In genomic region chr4:99815597-99816011, GRCh38 we compare ENCODE assay signal across 9 cellular contexts. TPM values are rescaled to one million over a fixed set of nuclear protein-coding genes. Genes with fewer than 3 reads are reported as not detected.
DNase-seq lines count a peak whose midpoint lies in the region; ATAC-seq and TF ChIP-seq lines count a peak whose summit lies in the region.
"Had no signal": no experiment of that assay in that cellular context is flagged by ENCODE, and none has a peak within 500 bp of the region (broad histone marks: within the 10 kb centered on the region; RNA-seq: fewer than 3 reads in every experiment).

No MANE protein-coding gene starts in this region.

- ATAC-seq in stimulated activated effector memory CD8-positive, alpha-beta T cell treated with anti-CD3 and anti-CD28 coated beads, Interleukin-12 subunit alpha, Interleukin-12 subunit beta, amount 100 ng/mL, for 72 hours, result peak; percentile 76

- H3K36me3 ChIP-seq in colonic mucosa (no peaks in the 10 kb centered on the region), Caco-2 (ENCODE audit: control insufficient read depth, insufficient read depth, low read length) (no peaks in the 10 kb centered on the region)

- peaks cover 3% of the 10 kb centered on the region for H3K4me1 ChIP-seq in colonic mucosa
- no peaks in the 10 kb centered on the region for H3K4me1 ChIP-seq in Caco-2

- CTCF ChIA-PET in Caco-2 (lab: Charles Lee), result no interaction called here

- H3K9me3 ChIP-seq in colonic mucosa (no peaks in the 10 kb centered on the region), Caco-2 (no peaks in the 10 kb centered on the region)

- H3K4me1 Mint-ChIP-seq in stimulated activated effector memory CD8-positive, alpha-beta T cell treated with anti-CD3 and anti-CD28 coated beads, Interleukin-12 subunit alpha, Interleukin-12 subunit beta, amount 100 ng/mL, for 72 hours, result peaks cover 38% of the 10 kb centered on the region
- no peaks in the 10 kb centered on the region for H3K4me1 Mint-ChIP-seq in Caco-2 (ENCODE audit: low read depth, unreplicated experiment)

- POLR2A ChIA-PET in Caco-2 (lab: Charles Lee), result no interaction called here

- TF ChIP-seq CTCF in colonic mucosa (IDR thresholded peaks at IDR 0.05) (no peak), Caco-2 (IDR thresholded peaks at IDR 0.05; ENCODE audit: insufficient read depth in 1 of 2, low read depth in 1 of 2, low read length in 1 of 2, severe bottlenecking in 1 of 2, unreplicated experiment in 1 of 2) (no peak)

- intact Hi-C loops in colonic mucosa (cut with DNase I), result no loop called here
- intact Hi-C loops in Caco-2 (cut with micrococcal nuclease; ENCODE audit: unreplicated experiment), result no loop called here

- H3K36me3 Mint-ChIP-seq in stimulated activated effector memory CD8-positive, alpha-beta T cell treated with anti-CD3 and anti-CD28 coated beads, Interleukin-12 subunit alpha, Interleukin-12 subunit beta, amount 100 ng/mL, for 72 hours, result no peaks in the 10 kb centered on the region
- H3K36me3 Mint-ChIP-seq in Caco-2 (ENCODE audit: insufficient read depth, unreplicated experiment), result no peaks in the 10 kb centered on the region

- peak; percentile 18 for DNase-seq in activated CD4-positive, alpha-beta T cell treated with anti-CD3 and anti-CD28 coated beads for 48 hours
- DNase-seq in activated CD4-positive, alpha-beta T cell treated with anti-CD3 and anti-CD28 coated beads for 4 hours, result no peak
- DNase-seq in NCI-H510A treated with DMSO at 0.1 percent for 48 hours (lab: John Stamatoyannopoulos, UW), result peak; percentile 80
- peak; percentile 81 for DNase-seq in colonic mucosa
- DNase-seq in stimulated activated effector memory CD8-positive, alpha-beta T cell treated with anti-CD3 and anti-CD28 coated beads, Interleukin-12 subunit alpha, Interleukin-12 subunit beta, amount 100 ng/mL, for 72 hours (ENCODE audit: low spot score in 2 of 2), result no peak
- no peak for DNase-seq in GF-D8 (lab: John Stamatoyannopoulos, UW)
- no peak for DNase-seq in cerebellum (ENCODE audit: low spot score)
- no peak for DNase-seq in Caco-2

- peaks cover 3% of the 10 kb centered on the region for H3K27me3 Mint-ChIP-seq in Caco-2 (ENCODE audit: insufficient read depth, unreplicated experiment)

- H3K4me3 ChIP-seq in colonic mucosa, result no peak overlapping the region
- no peak overlapping the region for H3K4me3 ChIP-seq in Caco-2 (ENCODE audit: low read depth, low read length)

- BruUV-seq in Caco-2 (replicated peaks; lab: Mats Ljungman, UMichigan), result no TSS peak

- H3K27ac Mint-ChIP-seq in stimulated activated effector memory CD8-positive, alpha-beta T cell treated with anti-CD3 and anti-CD28 coated beads, Interleukin-12 subunit alpha, Interleukin-12 subunit beta, amount 100 ng/mL, for 72 hours, result peak overlapping the region; percentile 63
- no peak overlapping the region for H3K27ac Mint-ChIP-seq in Caco-2 (ENCODE audit: unreplicated experiment)

- H3K4me3 Mint-ChIP-seq in stimulated activated effector memory CD8-positive, alpha-beta T cell treated with anti-CD3 and anti-CD28 coated beads, Interleukin-12 subunit alpha, Interleukin-12 subunit beta, amount 100 ng/mL, for 72 hours, result peak overlapping the region; percentile 72
- no peak overlapping the region for H3K4me3 Mint-ChIP-seq in Caco-2 (ENCODE audit: unreplicated experiment)

- H3K27ac ChIP-seq in colonic mucosa, result peak overlapping the region; percentile 65

- no peaks in the 10 kb centered on the region for H3K27me3 ChIP-seq in colonic mucosa
- H3K27me3 ChIP-seq in Caco-2 (replicated peaks; ENCODE audit: control insufficient read depth, insufficient read depth, low read length), result no peaks in the 10 kb centered on the region

- H3K9ac ChIP-seq in colonic mucosa (ENCODE audit: low read depth in 2 of 2, low read length in 2 of 2), result peak overlapping the region in 1 of 2 donors; percentile 27

- H3K9me3 Mint-ChIP-seq in stimulated activated effector memory CD8-positive, alpha-beta T cell treated with anti-CD3 and anti-CD28 coated beads, Interleukin-12 subunit alpha, Interleukin-12 subunit beta, amount 100 ng/mL, for 72 hours, result no peaks in the 10 kb centered on the region
- H3K9me3 Mint-ChIP-seq in Caco-2 (ENCODE audit: unreplicated experiment), result no peaks in the 10 kb centered on the region

RNA-seq across cellular contexts. Expression of gene DAPP1, which starts 1.0 kb away (rescaled TPM):
- total RNA-seq in colonic mucosa (1 to 10 TPM; 3.6 to 5.0 TPM), cerebellum (0.73 TPM), Caco-2 (2022) (not detected in 2 replicates)
- total RNA-seq: NCI-H460 had no signal

Comparison
In these comparisons a context has a peak if more than half of its experiments do, and no peak if none do; other contexts are left out.
1. DNase-seq: peak in activated CD4-positive, alpha-beta T cell treated with anti-CD3 and anti-CD28 coated beads for 48 hours (single experiment), NCI-H510A treated with DMSO at 0.1 percent for 48 hours (single experiment) and colonic mucosa (single experiment); none in activated CD4-positive, alpha-beta T cell treated with anti-CD3 and anti-CD28 coated beads for 4 hours (0 of 2), stimulated activated effector memory CD8-positive, alpha-beta T cell treated with anti-CD3 and anti-CD28 coated beads, Interleukin-12 subunit alpha, Interleukin-12 subunit beta, amount 100 ng/mL, for 72 hours (0 of 2), GF-D8 (single experiment), cerebellum (single experiment) and Caco-2 (0 of 2).